Comparison of ENCODE assay signal across 10 cellular contexts in the genomic region with DNA sequence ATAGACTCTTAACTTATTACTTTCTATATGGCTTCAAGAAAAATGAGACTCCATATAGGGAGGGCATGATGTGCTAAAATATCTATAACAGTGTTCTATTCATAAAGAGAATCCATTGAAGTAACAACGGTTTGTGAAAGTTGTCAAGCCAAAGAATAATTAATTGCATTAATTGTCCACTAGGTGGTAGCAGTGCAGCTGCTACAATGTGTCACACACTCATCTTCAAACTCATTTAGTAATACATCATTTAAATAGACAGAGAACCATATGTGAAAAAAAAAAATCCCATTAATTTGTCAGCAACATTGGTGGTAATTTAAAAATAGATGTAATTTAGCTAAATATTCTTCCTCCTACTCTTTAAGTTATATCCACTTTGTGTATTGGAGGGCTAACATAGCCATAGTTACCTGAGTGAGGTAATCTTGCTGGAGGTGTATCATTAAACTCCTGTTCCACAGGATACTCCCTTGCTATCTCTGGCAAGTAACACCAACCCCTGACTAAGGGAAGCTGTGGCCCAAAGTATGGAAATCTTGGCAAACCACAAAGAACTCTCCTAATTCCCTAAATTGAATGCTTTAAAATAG. TPM values are rescaled to one million over a fixed set of nuclear protein-coding genes. Genes with fewer than 3 reads are reported as not detected.
A peak's percentile ranks its signal among the peaks of the same experiment; 100 is the strongest.
DNase-seq lines count a peak whose midpoint lies in the region; ATAC-seq, FAIRE-seq and TF ChIP-seq lines count a peak whose summit lies in the region.
"Had no signal": no experiment of that assay in that cellular context is flagged by ENCODE, and none has a peak within 500 bp of the region (broad histone marks: within the 10 kb centered on the region; RNA-seq: fewer than 3 reads in every experiment).

No MANE protein-coding gene starts in this region.

- TF ChIP-seq CTCF in nephron (IDR thresholded peaks at IDR 0.05; ENCODE audit: unreplicated experiment in 3 of 3) (peak; percentile 61 to 80 (median 69)), lower leg skin (IDR thresholded peaks at IDR 0.05) (no peak)

- no peak overlapping the region for H3K4me3 ChIP-seq in lower leg skin (ENCODE audit: low read depth, poor library complexity, severe bottlenecking)
- H3K4me3 ChIP-seq: BLaER1 treated with 17β-estradiol and CSF1 and Interleukin-3, amounts not matched to agents 10 nM and 100 nM had no signal

- peak; percentile 56 for DNase-seq in NCI-H2171 treated with DMSO at 0.1 percent for 48 hours (lab: John Stamatoyannopoulos, UW)
- no peak for DNase-seq in NCI-H2171 (lab: John Stamatoyannopoulos, UW)
- DNase-seq in OCI-M1 (lab: John Stamatoyannopoulos, UW) = peak; percentile 65
- DNase-seq in lower leg skin (ENCODE audit: low spot score in 2 of 2) = no peak

- peaks cover 4% of the 10 kb centered on the region for H3K27me3 Mint-ChIP-seq in nephron (ENCODE audit: low read depth)

- WGBS in lower leg skin, 2 donors = 4 to 5% methylated on average over 1 of the region's 1 CpG

- H3K4me3 Mint-ChIP-seq in nephron = no peak overlapping the region
- H3K4me3 Mint-ChIP-seq: activated naive CD4-positive, alpha-beta T cell treated with anti-CD3 and anti-CD28 coated beads, Interleukin-2, amount 50 U/mL, for 24 hours had no signal

- H3K4me1 Mint-ChIP-seq in nephron = peaks cover 2% of the 10 kb centered on the region
- H3K4me1 Mint-ChIP-seq: activated naive CD4-positive, alpha-beta T cell treated with anti-CD3 and anti-CD28 coated beads, Interleukin-2, amount 50 U/mL, for 24 hours had no signal

- peak; percentile 64 for FAIRE-seq in endometrium (lab: Jason Lieb, UNC)

- no peak overlapping the region for H3K27ac Mint-ChIP-seq in nephron
- H3K27ac Mint-ChIP-seq: activated naive CD4-positive, alpha-beta T cell treated with anti-CD3 and anti-CD28 coated beads, Interleukin-2, amount 50 U/mL, for 24 hours had no signal

- H3K9me3 Mint-ChIP-seq in nephron = no peaks in the 10 kb centered on the region
- H3K9me3 Mint-ChIP-seq: activated naive CD4-positive, alpha-beta T cell treated with anti-CD3 and anti-CD28 coated beads, Interleukin-2, amount 50 U/mL, for 24 hours had no signal

- no peaks in the 10 kb centered on the region for H3K36me3 Mint-ChIP-seq in nephron (ENCODE audit: low read depth)
- H3K36me3 Mint-ChIP-seq: activated naive CD4-positive, alpha-beta T cell treated with anti-CD3 and anti-CD28 coated beads, Interleukin-2, amount 50 U/mL, for 24 hours had no signal

- ATAC-seq in GM21367 (IDR thresholded peaks at IDR 0.05; ENCODE audit: unreplicated experiment) (peak; percentile 80), HG03575 (IDR thresholded peaks at IDR 0.05; ENCODE audit: extremely low read depth, insufficient number of reproducible peaks, low FRiP score, unreplicated experiment) (peak; percentile 70)

- no peak for TF ChIP-seq POLR2A in lower leg skin (IDR thresholded peaks at IDR 0.05)

- intact Hi-C loops in lower leg skin (cut with DNase I; ENCODE audit: low total_unique reads) = loop anchor here (10.0 kb wide), 2 partner anchors 83 to 413 kb away; no protein-coding TSS in a partner anchor

RNA-seq across cellular contexts. Expression of a gene that starts 3.7 kb away (rescaled TPM):
- total RNA-seq in lower leg skin = 10 to 100 TPM in 1 of 4 donors, 1 to 10 TPM in 3; 1.9 to 19.8 (median 4.1) TPM

RNA-seq across cellular contexts. Expression of a gene that starts 33.8 kb away (rescaled TPM):
- 10 to 100 TPM in 1 of 4 donors, under 1 TPM in 2, not detected in 1; 0.69 to 12.0 (median 0.97) TPM for total RNA-seq in lower leg skin

Comparison
In these comparisons a context has a peak if more than half of its experiments do, and no peak if none do; other contexts are left out.
1. DNase-seq: peak in NCI-H2171 treated with DMSO at 0.1 percent for 48 hours (single experiment) and OCI-M1 (single experiment); none in NCI-H2171 (single experiment) and lower leg skin (0 of 2).
2. CTCF ChIP-seq: peak in nephron (3 of 3); none in lower leg skin (0 of 3).